33 cellular contexts compared by ENCODE assay signal in genomic region chrX:23673108-23673507, GRCh38.
"Had no signal": no experiment of that assay in that cellular context is flagged by ENCODE, and none has a peak within 500 bp of the region (broad histone marks: within the 10 kb centered on the region; RNA-seq: fewer than 3 reads in every experiment).

No MANE protein-coding gene starts in this region.

- H3K36me3 ChIP-seq: thoracic aorta had no signal

- H3K79me2 ChIP-seq: parathyroid adenoma had no signal

- H3K27ac Mint-ChIP-seq: activated CD4-positive, alpha-beta memory T cell treated with anti-CD3 and anti-CD28 coated beads, Interleukin-2, amount 10 ng/mL, durations not matched to agents 7 days and 5 days; activated CD4-positive, alpha-beta T cell treated with anti-CD3 and anti-CD28 coated beads, Interleukin-2, amount 10 ng/mL, durations not matched to agents 24 days and 14 days; activated naive CD4-positive, alpha-beta T cell treated with anti-CD3 and anti-CD28 coated beads, Interleukin-2, amount 50 U/mL, for 24 hours; immature natural killer cell; naive thymus-derived CD8-positive, alpha-beta T cell; neural progenitor cell; stimulated activated effector memory CD8-positive, alpha-beta T cell treated with anti-CD3 and anti-CD28 coated beads, Interleukin-12 subunit alpha, Interleukin-12 subunit beta, amount 100 ng/mL, for 72 hours; stimulated activated naive CD8-positive, alpha-beta T cell treated with anti-CD3 and anti-CD28 coated beads, Interleukin-15, Interleukin-2, amounts not matched to agents 100 ng/mL and 50 ng/mL, for 24 hours; T-cell had no signal

- H3K4me2 ChIP-seq: neural progenitor cell had no signal

- H3K4me1 Mint-ChIP-seq: stimulated activated effector memory CD8-positive, alpha-beta T cell treated with anti-CD3 and anti-CD28 coated beads, Interleukin-12 subunit alpha, Interleukin-12 subunit beta, amount 100 ng/mL, for 72 hours had no signal

- H3K27me3 ChIP-seq: body of pancreas, neural progenitor cell, right lobe of liver had no signal

- H3K9me3 ChIP-seq: body of pancreas, lower lobe of right lung, right lobe of liver, thoracic aorta had no signal

- H3K27ac ChIP-seq: body of pancreas, coronary artery, dorsolateral prefrontal cortex, lower lobe of right lung, neural progenitor cell, parathyroid adenoma, right lobe of liver, skin epidermis, thoracic aorta, WERI-Rb-1 had no signal

- DNase-seq: activated CD4-positive, alpha-beta memory T cell treated with anti-CD3 and anti-CD28 coated beads, Interleukin-2, amount 10 ng/mL, durations not matched to agents 7 days and 5 days; activated CD4-positive, alpha-beta T cell treated with anti-CD3 and anti-CD28 coated beads, Interleukin-2, amount 10 ng/mL, durations not matched to agents 24 days and 14 days; activated gamma-delta T cell; anterior cingulate cortex; body of pancreas; cerebellar nuclear complex; dorsolateral prefrontal cortex; effector memory CD4-positive, alpha-beta T cell; erythroblast; foreskin fibroblast; head of caudate nucleus; hypothalamus; immature natural killer cell; lower lobe of right lung; mesenchymal stem cell; naive thymus-derived CD8-positive, alpha-beta T cell; occipital lobe; right lobe of liver; stimulated activated CD4-positive, alpha-beta T cell treated with anti-CD3 and anti-CD28 coated beads, Interleukin-12 subunit alpha, Interleukin-12 subunit beta, amount 100 ng/mL, for 4 hours; stimulated activated CD4-positive, alpha-beta T cell treated with anti-CD3 and anti-CD28 coated beads, Interleukin-4, amount 100 ng/mL, for 24 hours; T-cell; T1000; trophoblast cell; WERI-Rb-1 had no signal

- H3K4me1 ChIP-seq: body of pancreas, parathyroid adenoma, right lobe of liver had no signal

- H3K9me3 Mint-ChIP-seq: activated CD4-positive, alpha-beta memory T cell treated with anti-CD3 and anti-CD28 coated beads, Interleukin-2, amount 10 ng/mL, durations not matched to agents 7 days and 5 days; activated CD4-positive, alpha-beta T cell treated with anti-CD3 and anti-CD28 coated beads, Interleukin-2, amount 10 ng/mL, durations not matched to agents 24 days and 14 days; activated naive CD4-positive, alpha-beta T cell treated with anti-CD3 and anti-CD28 coated beads, Interleukin-2, amount 50 U/mL, for 24 hours; immature natural killer cell; naive thymus-derived CD8-positive, alpha-beta T cell; neural progenitor cell; stimulated activated effector memory CD8-positive, alpha-beta T cell treated with anti-CD3 and anti-CD28 coated beads, Interleukin-12 subunit alpha, Interleukin-12 subunit beta, amount 100 ng/mL, for 72 hours; stimulated activated naive CD8-positive, alpha-beta T cell treated with anti-CD3 and anti-CD28 coated beads, Interleukin-15, Interleukin-2, amounts not matched to agents 100 ng/mL and 50 ng/mL, for 24 hours; T-cell had no signal

- H3K27me3 Mint-ChIP-seq: activated CD4-positive, alpha-beta memory T cell treated with anti-CD3 and anti-CD28 coated beads, Interleukin-2, amount 10 ng/mL, durations not matched to agents 7 days and 5 days; activated CD4-positive, alpha-beta T cell treated with anti-CD3 and anti-CD28 coated beads, Interleukin-2, amount 10 ng/mL, durations not matched to agents 24 days and 14 days; activated naive CD4-positive, alpha-beta T cell treated with anti-CD3 and anti-CD28 coated beads, Interleukin-2, amount 50 U/mL, for 24 hours; naive thymus-derived CD8-positive, alpha-beta T cell; stimulated activated naive CD8-positive, alpha-beta T cell treated with anti-CD3 and anti-CD28 coated beads, Interleukin-15, Interleukin-2, amounts not matched to agents 100 ng/mL and 50 ng/mL, for 24 hours; T-cell had no signal

- H3K4me3 Mint-ChIP-seq: activated CD4-positive, alpha-beta memory T cell treated with anti-CD3 and anti-CD28 coated beads, Interleukin-2, amount 10 ng/mL, durations not matched to agents 7 days and 5 days; activated CD4-positive, alpha-beta T cell treated with anti-CD3 and anti-CD28 coated beads, Interleukin-2, amount 10 ng/mL, durations not matched to agents 24 days and 14 days; activated naive CD4-positive, alpha-beta T cell treated with anti-CD3 and anti-CD28 coated beads, Interleukin-2, amount 50 U/mL, for 24 hours; immature natural killer cell; naive thymus-derived CD8-positive, alpha-beta T cell; neural progenitor cell; stimulated activated effector memory CD8-positive, alpha-beta T cell treated with anti-CD3 and anti-CD28 coated beads, Interleukin-12 subunit alpha, Interleukin-12 subunit beta, amount 100 ng/mL, for 72 hours; stimulated activated naive CD8-positive, alpha-beta T cell treated with anti-CD3 and anti-CD28 coated beads, Interleukin-15, Interleukin-2, amounts not matched to agents 100 ng/mL and 50 ng/mL, for 24 hours; T-cell had no signal

- H3K9ac ChIP-seq: neural progenitor cell, parathyroid adenoma had no signal

- H3K4me3 ChIP-seq: body of pancreas, coronary artery, dorsolateral prefrontal cortex, lower lobe of right lung, neural progenitor cell, right lobe of liver, skin epidermis, thoracic aorta had no signal

- ATAC-seq: activated CD4-positive, CD25-positive, alpha-beta regulatory T cell treated with anti-CD3 and anti-CD28 coated beads, Interleukin-2, amount 50 U/mL, for 24 hours; body of pancreas; lower lobe of right lung; naive thymus-derived CD8-positive, alpha-beta T cell; stimulated activated effector memory CD8-positive, alpha-beta T cell treated with anti-CD3 and anti-CD28 coated beads, Interleukin-12 subunit alpha, Interleukin-12 subunit beta, amount 100 ng/mL, for 72 hours; T-cell had no signal

- H2AFZ ChIP-seq: neural progenitor cell, parathyroid adenoma had no signal
